8 cellular contexts compared by ENCODE assay signal in the genomic region with DNA sequence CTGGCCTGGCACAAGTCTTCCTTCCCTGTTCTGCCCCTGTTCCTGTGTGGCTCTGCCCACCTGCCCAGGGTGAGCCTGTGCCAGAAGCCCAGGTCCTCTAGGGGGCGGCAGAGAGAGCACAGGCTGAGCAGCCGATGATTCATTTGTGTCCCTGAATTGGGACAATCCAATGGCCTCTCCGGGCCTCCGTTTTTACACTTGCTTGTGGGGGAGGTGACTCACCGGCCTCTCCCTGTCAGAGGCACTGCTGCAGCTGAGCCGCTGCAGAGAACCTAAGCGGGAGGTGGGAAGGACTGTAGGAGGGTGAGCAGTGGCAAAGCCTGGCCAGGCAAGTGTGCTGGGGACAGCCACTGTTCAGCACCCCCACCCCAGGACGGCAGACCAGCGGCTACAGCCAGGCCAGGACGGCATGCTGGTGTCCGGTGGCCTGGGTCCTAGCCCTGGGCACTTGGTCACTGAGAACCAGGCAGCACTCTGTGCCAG.
A peak's percentile ranks its signal among the peaks of the same experiment; 100 is the strongest.
DNase-seq lines count a peak whose midpoint lies in the region; ATAC-seq and TF ChIP-seq lines count a peak whose summit lies in the region.

No MANE protein-coding gene starts in this region.

- H3K27ac ChIP-seq in angular gyrus (ENCODE audit: low read depth, low read length): peak overlapping the region; percentile 51
- H3K27ac ChIP-seq in hepatocyte: no peak overlapping the region
- H3K27ac ChIP-seq in gastrocnemius medialis: no peak overlapping the region

- DNase-seq in GM12865 (ENCODE audit: low read depth): peak; percentile 83
- peak; percentile 80 for DNase-seq in NCI-H1092 (lab: John Stamatoyannopoulos, UW)
- DNase-seq in SKM-1 treated with dmso at 0.1 percent for 144 hours (lab: John Stamatoyannopoulos, UW; ENCODE audit: unreplicated experiment): peak; percentile 67
- peak; percentile 93 for DNase-seq in hepatocyte (ENCODE audit: low spot score)
- peak; percentile 32 to 76 for DNase-seq in gastrocnemius medialis
- DNase-seq in mesenteric fat pad (ENCODE audit: low spot score): no peak

- no peaks in the 10 kb centered on the region for H3K79me2 ChIP-seq in hepatocyte

- peak overlapping the region; percentile 54 for H3K4me2 ChIP-seq in hepatocyte

- H3K4me1 ChIP-seq in hepatocyte (ENCODE audit: insufficient read depth): peaks cover 6% of the 10 kb centered on the region
- H3K4me1 ChIP-seq in gastrocnemius medialis: peaks cover 4 to 5% of the 10 kb centered on the region in 2 donors

- H3K9me2 ChIP-seq in hepatocyte (replicated peaks; ENCODE audit: insufficient read depth): no peaks in the 10 kb centered on the region

- no peaks in the 10 kb centered on the region for H3K27me3 ChIP-seq in hepatocyte
- no peaks in the 10 kb centered on the region for H3K27me3 ChIP-seq in gastrocnemius medialis

- 11% methylated on average over 11 of the region's 11 CpGs for WGBS in hepatocyte (ENCODE audit: low lambda C conversion rate, missing lambda C conversion rate)

- TF ChIP-seq CTCF in GM12865 (IDR thresholded peaks at IDR 0.05; ENCODE audit: insufficient read depth, low read depth, low read length, missing control alignments) (peak; percentile 92), hepatocyte (IDR thresholded peaks at IDR 0.05; ENCODE audit: poor library complexity) (peak; percentile 78), gastrocnemius medialis (IDR thresholded peaks at IDR 0.05 in 4 of 5, conservative IDR thresholded peaks at IDR 0.05 in 1 of 5) (peak; percentile 26 to 77 (median 60))

- H3K36me3 ChIP-seq in hepatocyte (replicated peaks; ENCODE audit: insufficient read depth, low read depth) (no peaks in the 10 kb centered on the region), gastrocnemius medialis (no peaks in the 10 kb centered on the region)

- intact Hi-C loops in gastrocnemius medialis (cut with DNase I; ENCODE audit: low total_unique reads): no loop called here

- no peaks in the 10 kb centered on the region for H3K9me3 ChIP-seq in hepatocyte (ENCODE audit: low read depth)
- no peaks in the 10 kb centered on the region for H3K9me3 ChIP-seq in gastrocnemius medialis

- H4K20me1 ChIP-seq in hepatocyte (ENCODE audit: insufficient read depth, poor library complexity, severe bottlenecking): no peaks in the 10 kb centered on the region

- H3K4me3 ChIP-seq in GM12865 (ENCODE audit: low read depth, low read length) (peak overlapping the region; percentile 8), hepatocyte (no peak overlapping the region), gastrocnemius medialis (peak overlapping the region; percentile 7 to 46 (median 17))

- ATAC-seq in HG02678 (IDR thresholded peaks at IDR 0.05; ENCODE audit: unreplicated experiment) (peak; percentile 59), gastrocnemius medialis (peak; percentile 80 to 94)

- H2AFZ ChIP-seq in hepatocyte: no peak overlapping the region

- TF ChIP-seq POLR2A in gastrocnemius medialis (IDR thresholded peaks at IDR 0.05): no peak

- in situ Hi-C loops in gastrocnemius medialis (cut with MboI; ENCODE audit: low sequenced_read_pairs in 4 of 4): loop anchor here in 1 of 4 donors (25.0 kb wide), 1 partner anchor 233 kb away; no protein-coding TSS in a partner anchor
